In genomic region chr5:139903450-139903804, GRCh38 we compare ENCODE assay signal across 9 cellular contexts.
DNase-seq lines count a peak whose midpoint lies in the region; ATAC-seq and TF ChIP-seq lines count a peak whose summit lies in the region.
"Had no signal": no experiment of that assay in that cellular context is flagged by ENCODE, and none has a peak within 500 bp of the region (broad histone marks: within the 10 kb centered on the region; RNA-seq: fewer than 3 reads in every experiment).

No MANE protein-coding gene starts in this region.

- H2AFZ ChIP-seq in PC-3 (ENCODE audit: low read length): no peak overlapping the region

- no peak for ATAC-seq in PC-3
- ATAC-seq in left lobe of liver: no peak
- no peak for ATAC-seq in GM21619 (IDR thresholded peaks at IDR 0.05; ENCODE audit: unreplicated experiment)

- 0 out of 22 replicates have a peak, but pooled peaks cover 0 to 4% (median 0%) of the 10 kb centered on the region in 11 experiments for H3K9me3 ChIP-seq in BLaER1 treated with 17β-estradiol and CSF1 and Interleukin-3, amounts not matched to agents 10 nM and 100 nM (replicated peaks in 1 of 11)
- H3K9me3 ChIP-seq in iPS-18a (ENCODE audit: control insufficient read depth, low read depth, low read length) (no peaks in the 10 kb centered on the region), PC-3 (ENCODE audit: low read length) (no peaks in the 10 kb centered on the region)

- no peaks in the 10 kb centered on the region for H3K79me2 ChIP-seq in PC-3 (ENCODE audit: low read length)

- peaks cover 0 to 52% (median 23%) of the 10 kb centered on the region in 11 experiments; a peak in 14 of 22 replicates for H4K20me1 ChIP-seq in BLaER1 treated with 17β-estradiol and CSF1 and Interleukin-3, amounts not matched to agents 10 nM and 100 nM
- H4K20me1 ChIP-seq in PC-3 (ENCODE audit: low read length): no peaks in the 10 kb centered on the region

- H3K27me3 ChIP-seq in BLaER1 treated with 17β-estradiol and CSF1 and Interleukin-3, amounts not matched to agents 10 nM and 100 nM: peaks cover 72 to 91% (median 81%) of the 10 kb centered on the region in 11 experiments
- H3K27me3 ChIP-seq in iPS-18a (ENCODE audit: control insufficient read depth, insufficient read depth, low read length) (peaks cover 74% of the 10 kb centered on the region), rectal smooth muscle tissue (ENCODE audit: control insufficient read depth, insufficient read depth, low read length) (peaks cover 7% of the 10 kb centered on the region), PC-3 (ENCODE audit: low read length) (peaks cover 18% of the 10 kb centered on the region; the same call in 1 of the 2 replicates)

- no peaks in the 10 kb centered on the region for H3K9me2 ChIP-seq in PC-3 (replicated peaks; ENCODE audit: low read length)

- DNase-seq in NCI-H1105 treated with DMSO at 0.1 percent for 48 hours (lab: John Stamatoyannopoulos, UW) (no peak), PC-3 (no peak), left lobe of liver (ENCODE audit: low spot score) (no peak)
- DNase-seq: activated CD4-positive, CD25-positive, alpha-beta regulatory T cell had no signal

- no peak for TF ChIP-seq CTCF in PC-3 (conservative IDR thresholded peaks at IDR 0.05; ENCODE audit: low read depth, low read length)

- H3K4me3 ChIP-seq in BLaER1 treated with 17β-estradiol and CSF1 and Interleukin-3, amounts not matched to agents 10 nM and 100 nM: peak overlapping the region; percentile 50 to 73 (median 62)
- H3K4me3 ChIP-seq in iPS-18a (ENCODE audit: low read length) (peak overlapping the region; percentile 64), rectal smooth muscle tissue (ENCODE audit: low read length) (peak overlapping the region; percentile 38), PC-3 (ENCODE audit: low read length) (no peak overlapping the region)

- H3K4me2 ChIP-seq in BLaER1 treated with 17β-estradiol and CSF1 and Interleukin-3, amounts not matched to agents 10 nM and 100 nM: peak overlapping the region; percentile 83 to 100 (median 97)
- no peak overlapping the region for H3K4me2 ChIP-seq in PC-3 (ENCODE audit: low read length)

- H3K27ac ChIP-seq in BLaER1 treated with 17β-estradiol and CSF1 and Interleukin-3, amounts not matched to agents 10 nM and 100 nM: no peak overlapping the region
- H3K27ac ChIP-seq in iPS-18a (ENCODE audit: low read length) (no peak overlapping the region), rectal smooth muscle tissue (ENCODE audit: low read depth, low read length) (no peak overlapping the region), PC-3 (ENCODE audit: low read length) (no peak overlapping the region)

- intact Hi-C loops in PC-3 (cut with micrococcal nuclease): no loop called here

- H3K9me3 Mint-ChIP-seq in IgD-negative memory B cell: no peaks in the 10 kb centered on the region

- peaks cover 15 to 18% (median 16%) of the 10 kb centered on the region in 10 experiments for H3K4me1 ChIP-seq in BLaER1 treated with 17β-estradiol and CSF1 and Interleukin-3, amounts not matched to agents 10 nM and 100 nM
- H3K4me1 ChIP-seq in iPS-18a (ENCODE audit: control insufficient read depth, low read depth, low read length) (peaks cover 11% of the 10 kb centered on the region), rectal smooth muscle tissue (ENCODE audit: control insufficient read depth, insufficient read depth, low read length) (peaks cover 5% of the 10 kb centered on the region), PC-3 (ENCODE audit: insufficient read depth, low read length) (no peaks in the 10 kb centered on the region)

- no peaks in the 10 kb centered on the region for H3F3A ChIP-seq in PC-3 (ENCODE audit: low read length, unreplicated experiment)

- H3K4me1 Mint-ChIP-seq in IgD-negative memory B cell: peaks cover 0 to 6% (median 0%) of the 10 kb centered on the region in 3 donors

- H3K27ac Mint-ChIP-seq in IgD-negative memory B cell: no peak overlapping the region

- POLR2A ChIA-PET in PC-3 (lab: Charles Lee; ENCODE audit: unreplicated experiment): no interaction called here

- BruUV-seq in PC-3 (replicated peaks; lab: Mats Ljungman, UMichigan): no TSS peak

- peaks cover 3% of the 10 kb centered on the region for H3K36me3 Mint-ChIP-seq in IgD-negative memory B cell

- H3K36me3 ChIP-seq in BLaER1 treated with 17β-estradiol and CSF1 and Interleukin-3, amounts not matched to agents 10 nM and 100 nM: no peaks in the 10 kb centered on the region
- H3K36me3 ChIP-seq in iPS-18a (ENCODE audit: control insufficient read depth, low read depth, low read length) (no peaks in the 10 kb centered on the region), rectal smooth muscle tissue (ENCODE audit: control insufficient read depth, insufficient read depth, low read length) (no peaks in the 10 kb centered on the region), PC-3 (ENCODE audit: low read depth, low read length) (no peaks in the 10 kb centered on the region)

- H3K4me3 Mint-ChIP-seq in IgD-negative memory B cell: peak overlapping the region; percentile 18 to 88 (median 60)

- peak overlapping the region in 2 of 11 experiments; percentile 43 to 46; a peak in 1 of 22 replicates for H3K9ac ChIP-seq in BLaER1 treated with 17β-estradiol and CSF1 and Interleukin-3, amounts not matched to agents 10 nM and 100 nM
- H3K9ac ChIP-seq in iPS-18a (ENCODE audit: low read length): no peak overlapping the region
- no peak overlapping the region for H3K9ac ChIP-seq in rectal smooth muscle tissue (ENCODE audit: low read length)
- no peak overlapping the region for H3K9ac ChIP-seq in PC-3 (ENCODE audit: low read length)

- H3K27me3 Mint-ChIP-seq in IgD-negative memory B cell: peaks cover 18% of the 10 kb centered on the region

- CTCF ChIA-PET in PC-3 (lab: Charles Lee): no interaction called here
